20 cellular contexts compared by ENCODE assay signal in the genomic region with DNA sequence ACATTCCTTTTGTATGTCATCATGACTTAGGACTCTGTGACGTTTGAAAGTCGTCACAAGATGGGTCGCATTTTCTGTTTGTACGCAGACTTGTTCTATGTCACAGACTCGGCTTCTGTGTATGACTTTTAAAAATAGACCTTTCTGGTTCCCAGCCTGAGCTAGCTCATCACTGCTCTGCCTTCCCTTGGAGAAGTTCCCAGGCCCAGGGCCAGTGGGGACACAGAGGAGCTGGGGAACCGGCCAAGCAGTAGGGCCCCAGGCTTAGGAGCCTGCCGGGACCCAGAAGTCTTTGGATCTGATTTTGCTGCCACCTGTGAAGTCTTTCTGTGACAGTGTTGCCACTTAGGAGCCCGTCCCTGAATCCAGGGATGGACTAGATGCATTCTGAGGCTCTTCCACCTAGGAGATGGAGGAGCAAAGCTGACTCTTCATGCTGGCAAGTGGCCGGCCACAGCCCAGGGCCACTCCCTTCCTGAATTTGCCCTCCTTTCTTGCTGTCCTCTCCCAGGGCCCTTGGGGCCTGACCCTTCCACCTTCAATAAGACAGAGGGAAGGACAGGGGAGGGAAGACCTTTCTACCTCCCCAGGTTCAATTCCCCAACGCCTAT. TPM values are rescaled to one million over a fixed set of nuclear protein-coding genes. Genes with fewer than 3 reads are reported as not detected.
"Had no signal": no experiment of that assay in that cellular context is flagged by ENCODE, and none has a peak within 500 bp of the region (broad histone marks: within the 10 kb centered on the region; RNA-seq: fewer than 3 reads in every experiment).

No MANE protein-coding gene starts in this region.

- ATAC-seq: activated naive CD4-positive, alpha-beta T cell treated with anti-CD3 and anti-CD28 coated beads, Interleukin-2, amount 50 U/mL, for 72 hours; stimulated activated naive CD8-positive, alpha-beta T cell treated with anti-CD3 and anti-CD28 coated beads, Interleukin-15, amount 100 ng/mL, for 72 hours had no signal

- H3K27ac ChIP-seq: adrenal gland had no signal

- H3K9me3 ChIP-seq: adrenal gland had no signal

- H3K36me3 ChIP-seq: adrenal gland had no signal

- H3K4me3 ChIP-seq: adrenal gland, dorsolateral prefrontal cortex, lung had no signal

- DNase-seq: activated CD4-positive, alpha-beta T cell treated with anti-CD3 and anti-CD28 coated beads, Interleukin-2, amount 50 U/mL, for 4 hours; activated gamma-delta T cell treated with Interleukin-2 at 50 U/mL for 16 hours; activated T-cell treated with anti-CD3 and anti-CD28 coated beads for 4 hours; adrenal gland; endodermal cell; foreskin melanocyte; immature natural killer cell; retina; small intestine; stimulated activated CD4-positive, alpha-beta T cell treated with anti-CD3 and anti-CD28 coated beads, Interleukin-15, amount 100 ng/mL, for 24 hours; stimulated activated CD4-positive, alpha-beta T cell treated with anti-CD3 and anti-CD28 coated beads, Interleukin-2, amount 100 ng/mL, for 48 hours; stimulated activated naive CD8-positive, alpha-beta T cell treated with anti-CD3 and anti-CD28 coated beads, Interleukin-15, amount 100 ng/mL, for 72 hours; SW 1271 had no signal

- H3K4me1 ChIP-seq: adrenal gland had no signal

RNA-seq across cellular contexts. Expression of a gene that starts 18.1 kb away (rescaled TPM):
- total RNA-seq: activated naive CD4-positive, alpha-beta T cell treated with anti-CD3 and anti-CD28 coated beads, Interleukin-2, amount 50 U/mL, for 72 hours; bronchial epithelial cell; epithelial cell of proximal tubule; fibroblast of lung; T-helper 2 cell treated with Interferon-gamma antibody and Interleukin-4, amounts not matched to agents 100 ng/mL and 5 ng/mL, for 36 hours had no signal
- polyA plus RNA-seq: fibroblast of lung, immature natural killer cell had no signal
